9 cellular contexts compared by ENCODE assay signal in the genomic region with DNA sequence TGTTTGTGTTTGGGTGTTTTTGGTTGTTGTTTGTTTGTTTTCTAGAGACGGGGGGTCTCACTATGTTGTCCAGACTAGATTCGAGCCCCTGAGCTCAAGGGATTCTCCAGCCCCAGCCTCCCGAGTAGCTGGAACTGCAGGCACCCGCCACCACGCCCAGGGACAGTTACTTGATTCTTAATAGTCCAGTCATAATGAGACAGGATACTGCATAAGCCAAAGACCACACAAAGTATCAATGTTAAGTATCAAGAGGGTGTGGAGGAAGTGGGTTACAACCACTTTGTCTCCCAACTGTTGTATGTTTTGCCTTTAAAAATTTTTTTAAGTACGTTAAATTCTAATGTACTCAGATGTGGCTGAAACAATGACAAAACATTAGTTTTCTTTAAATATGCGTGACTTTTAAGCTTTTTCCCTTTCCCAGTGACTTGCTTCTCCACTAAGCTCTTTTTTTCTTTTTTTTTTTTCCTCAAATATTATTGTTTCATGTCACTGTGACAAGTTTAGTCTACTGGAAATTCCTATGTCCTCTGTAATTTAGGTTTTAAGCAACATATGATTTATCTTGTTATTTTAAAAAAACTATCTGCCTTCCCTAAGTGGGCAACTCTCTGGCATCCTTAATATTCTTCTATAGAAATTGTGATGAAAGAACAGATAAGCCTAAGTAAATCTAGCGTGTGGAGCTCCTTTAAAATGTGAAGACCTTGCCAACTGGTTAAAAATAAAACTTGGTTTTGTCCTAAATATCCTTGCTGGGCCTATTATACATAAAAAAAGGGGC. TPM values are rescaled to one million over a fixed set of nuclear protein-coding genes. Genes with fewer than 3 reads are reported as not detected.
DNase-seq lines count a peak whose midpoint lies in the region; ATAC-seq and TF ChIP-seq lines count a peak whose summit lies in the region.
"Had no signal": no experiment of that assay in that cellular context is flagged by ENCODE, and none has a peak within 500 bp of the region (broad histone marks: within the 10 kb centered on the region; RNA-seq: fewer than 3 reads in every experiment).

No MANE protein-coding gene starts in this region.

- peaks cover 72% of the 10 kb centered on the region for H3K36me3 Mint-ChIP-seq in activated CD8-positive, alpha-beta memory T cell treated with anti-CD3 and anti-CD28 coated beads, Interleukin-2, amount 10 ng/mL, durations not matched to agents 7 days and 5 days
- peaks cover 19% of the 10 kb centered on the region for H3K36me3 Mint-ChIP-seq in natural killer cell treated with Interleukin-12 subunit alpha and Interleukin-12 subunit beta and Interleukin-15 and Interleukin-18, amount 100 ng/mL, for 72 hours
- peaks cover 2% of the 10 kb centered on the region for H3K36me3 Mint-ChIP-seq in osteocyte (ENCODE audit: unreplicated experiment)

- H3K36me3 ChIP-seq in MG63: no peaks in the 10 kb centered on the region

- peaks cover 39% of the 10 kb centered on the region for H3K4me1 Mint-ChIP-seq in activated CD8-positive, alpha-beta memory T cell treated with anti-CD3 and anti-CD28 coated beads, Interleukin-2, amount 10 ng/mL, durations not matched to agents 7 days and 5 days
- peaks cover 30 to 45% of the 10 kb centered on the region in 2 donors for H3K4me1 Mint-ChIP-seq in natural killer cell treated with Interleukin-12 subunit alpha and Interleukin-12 subunit beta and Interleukin-15 and Interleukin-18, amount 100 ng/mL, for 72 hours (ENCODE audit: low read depth in 2 of 2)
- peaks cover 4% of the 10 kb centered on the region for H3K4me1 Mint-ChIP-seq in osteocyte (ENCODE audit: unreplicated experiment)

- no peaks in the 10 kb centered on the region for H3K27me3 Mint-ChIP-seq in activated CD8-positive, alpha-beta memory T cell treated with anti-CD3 and anti-CD28 coated beads, Interleukin-2, amount 10 ng/mL, durations not matched to agents 7 days and 5 days
- no peaks in the 10 kb centered on the region for H3K27me3 Mint-ChIP-seq in natural killer cell treated with Interleukin-12 subunit alpha and Interleukin-12 subunit beta and Interleukin-15 and Interleukin-18, amount 100 ng/mL, for 72 hours
- no peaks in the 10 kb centered on the region for H3K27me3 Mint-ChIP-seq in osteocyte (ENCODE audit: unreplicated experiment)

- no peaks in the 10 kb centered on the region for H3K27me3 ChIP-seq in MG63

- ATAC-seq in GM18498 (IDR thresholded peaks at IDR 0.05; ENCODE audit: unreplicated experiment): peak; percentile 68
- ATAC-seq in HG02973 (IDR thresholded peaks at IDR 0.05; ENCODE audit: unreplicated experiment): peak; percentile 87
- ATAC-seq in activated CD8-positive, alpha-beta memory T cell treated with anti-CD3 and anti-CD28 coated beads, Interleukin-2, amount 10 ng/mL, durations not matched to agents 7 days and 5 days: peak; percentile 95
- ATAC-seq in natural killer cell treated with Interleukin-12 subunit alpha and Interleukin-12 subunit beta and Interleukin-15 and Interleukin-18, amount 100 ng/mL, for 72 hours: peak; percentile 98 to 100
- no peak for ATAC-seq in HG02759 (IDR thresholded peaks at IDR 0.05; ENCODE audit: unreplicated experiment)

- no peak for TF ChIP-seq CTCF in foreskin fibroblast (IDR thresholded peaks at IDR 0.05; ENCODE audit: low read depth, low read length)
- no peak for TF ChIP-seq CTCF in osteocyte (IDR thresholded peaks at IDR 0.05)

- no peak overlapping the region for H3K4me3 ChIP-seq in MG63
- H3K4me3 ChIP-seq in foreskin fibroblast (ENCODE audit: low read depth in 1 of 2, low read length in 2 of 2): no peak overlapping the region

- peak overlapping the region; percentile 13 for H3K4me3 Mint-ChIP-seq in activated CD8-positive, alpha-beta memory T cell treated with anti-CD3 and anti-CD28 coated beads, Interleukin-2, amount 10 ng/mL, durations not matched to agents 7 days and 5 days
- peak overlapping the region; percentile 80 for H3K4me3 Mint-ChIP-seq in natural killer cell treated with Interleukin-12 subunit alpha and Interleukin-12 subunit beta and Interleukin-15 and Interleukin-18, amount 100 ng/mL, for 72 hours
- H3K4me3 Mint-ChIP-seq in osteocyte (ENCODE audit: unreplicated experiment): no peak overlapping the region

- no peaks in the 10 kb centered on the region for H3K9me3 ChIP-seq in MG63

- DNase-seq in activated CD8-positive, alpha-beta memory T cell treated with anti-CD3 and anti-CD28 coated beads, Interleukin-2, amount 10 ng/mL, durations not matched to agents 7 days and 5 days: peak; percentile 82
- DNase-seq in natural killer cell treated with Interleukin-12 subunit alpha and Interleukin-12 subunit beta and Interleukin-15 and Interleukin-18, amount 100 ng/mL, for 72 hours (ENCODE audit: low spot score): peak; percentile 74
- no peak for DNase-seq in MG63
- DNase-seq in foreskin fibroblast: no peak
- no peak for DNase-seq in osteocyte (ENCODE audit: extremely low spot score, unreplicated experiment)
- DNase-seq: glutamatergic neuron had no signal

- CTCF ChIA-PET in activated CD8-positive, alpha-beta memory T cell treated with anti-CD3 and anti-CD28 coated beads, Interleukin-2, amount 10 ng/mL, durations not matched to agents 7 days and 5 days (lab: Charles Lee): interaction anchor here (0.7 to 2.5 kb wide), 5 partner anchors 10 to 207 kb away, joined by 3 to 10 read pairs (median 3); no protein-coding TSS in a partner anchor

- peak overlapping the region; percentile 97 for H3K27ac Mint-ChIP-seq in activated CD8-positive, alpha-beta memory T cell treated with anti-CD3 and anti-CD28 coated beads, Interleukin-2, amount 10 ng/mL, durations not matched to agents 7 days and 5 days
- peak overlapping the region; percentile 75 to 76 for H3K27ac Mint-ChIP-seq in natural killer cell treated with Interleukin-12 subunit alpha and Interleukin-12 subunit beta and Interleukin-15 and Interleukin-18, amount 100 ng/mL, for 72 hours
- H3K27ac Mint-ChIP-seq in osteocyte (ENCODE audit: unreplicated experiment): no peak overlapping the region

- peaks cover 19% of the 10 kb centered on the region for H3K9me3 Mint-ChIP-seq in activated CD8-positive, alpha-beta memory T cell treated with anti-CD3 and anti-CD28 coated beads, Interleukin-2, amount 10 ng/mL, durations not matched to agents 7 days and 5 days (ENCODE audit: low read depth)
- H3K9me3 Mint-ChIP-seq in natural killer cell treated with Interleukin-12 subunit alpha and Interleukin-12 subunit beta and Interleukin-15 and Interleukin-18, amount 100 ng/mL, for 72 hours: peaks cover 2% of the 10 kb centered on the region
- no peaks in the 10 kb centered on the region for H3K9me3 Mint-ChIP-seq in osteocyte (ENCODE audit: unreplicated experiment)

RNA-seq across cellular contexts. Expression of a gene that starts 56.1 kb away (rescaled TPM):
- 10 to 100 TPM; 28.2 to 36.4 TPM for total RNA-seq in activated CD8-positive, alpha-beta memory T cell treated with anti-CD3 and anti-CD28 coated beads, Interleukin-2, amount 10 ng/mL, durations not matched to agents 7 days and 5 days
- 10 to 100 TPM; 20.1 to 28.9 TPM for total RNA-seq in natural killer cell treated with Interleukin-12 subunit alpha and Interleukin-12 subunit beta and Interleukin-15 and Interleukin-18, amount 100 ng/mL, for 72 hours
- total RNA-seq in MG63 (2014; rRNA removed; shearing (Covaris generic); ENCODE audit: low replicate concordance): 49.7 and 54.9 TPM in 2 replicates
- 49.1 and 51.7 TPM in 2 replicates for total RNA-seq in osteocyte

Comparison
In these comparisons a context has a peak if more than half of its experiments do, and no peak if none do; other contexts are left out.
1. DNase-seq: peak in activated CD8-positive, alpha-beta memory T cell treated with anti-CD3 and anti-CD28 coated beads, Interleukin-2, amount 10 ng/mL, durations not matched to agents 7 days and 5 days (single experiment) and natural killer cell treated with Interleukin-12 subunit alpha and Interleukin-12 subunit beta and Interleukin-15 and Interleukin-18, amount 100 ng/mL, for 72 hours (single experiment); none in MG63 (single experiment), foreskin fibroblast (0 of 2) and osteocyte (single experiment).